2 cellular contexts compared by ENCODE assay signal in the genomic region with DNA sequence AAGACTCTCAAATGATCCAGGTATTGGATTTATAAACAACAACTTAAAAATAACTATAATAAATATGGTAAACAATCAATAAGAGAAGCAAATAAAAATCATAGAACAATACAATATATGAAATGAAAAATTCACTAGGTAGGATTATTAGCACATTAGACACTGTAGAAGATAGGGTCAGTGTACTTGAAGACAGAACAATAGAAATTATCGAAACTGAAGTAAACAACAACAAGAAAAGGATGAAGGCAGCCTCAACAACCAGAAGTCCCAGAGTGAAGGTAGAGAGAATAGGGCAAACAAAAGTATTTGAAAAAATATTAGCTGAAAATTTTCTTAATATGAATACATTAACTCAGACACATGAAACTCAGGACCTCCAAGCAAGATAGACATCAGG.
TF ChIP-seq lines count a peak whose summit lies in the region.

No MANE protein-coding gene starts in this region.

TF ChIP-seq in SK-N-SH treated with all-trans-retinoic acid at 6 μM for 48 hours, 23 proteins besides CTCF, POLR2A, EP300 and RAD21 (continued from another document):
- TF ChIP-seq, protein P1, sequence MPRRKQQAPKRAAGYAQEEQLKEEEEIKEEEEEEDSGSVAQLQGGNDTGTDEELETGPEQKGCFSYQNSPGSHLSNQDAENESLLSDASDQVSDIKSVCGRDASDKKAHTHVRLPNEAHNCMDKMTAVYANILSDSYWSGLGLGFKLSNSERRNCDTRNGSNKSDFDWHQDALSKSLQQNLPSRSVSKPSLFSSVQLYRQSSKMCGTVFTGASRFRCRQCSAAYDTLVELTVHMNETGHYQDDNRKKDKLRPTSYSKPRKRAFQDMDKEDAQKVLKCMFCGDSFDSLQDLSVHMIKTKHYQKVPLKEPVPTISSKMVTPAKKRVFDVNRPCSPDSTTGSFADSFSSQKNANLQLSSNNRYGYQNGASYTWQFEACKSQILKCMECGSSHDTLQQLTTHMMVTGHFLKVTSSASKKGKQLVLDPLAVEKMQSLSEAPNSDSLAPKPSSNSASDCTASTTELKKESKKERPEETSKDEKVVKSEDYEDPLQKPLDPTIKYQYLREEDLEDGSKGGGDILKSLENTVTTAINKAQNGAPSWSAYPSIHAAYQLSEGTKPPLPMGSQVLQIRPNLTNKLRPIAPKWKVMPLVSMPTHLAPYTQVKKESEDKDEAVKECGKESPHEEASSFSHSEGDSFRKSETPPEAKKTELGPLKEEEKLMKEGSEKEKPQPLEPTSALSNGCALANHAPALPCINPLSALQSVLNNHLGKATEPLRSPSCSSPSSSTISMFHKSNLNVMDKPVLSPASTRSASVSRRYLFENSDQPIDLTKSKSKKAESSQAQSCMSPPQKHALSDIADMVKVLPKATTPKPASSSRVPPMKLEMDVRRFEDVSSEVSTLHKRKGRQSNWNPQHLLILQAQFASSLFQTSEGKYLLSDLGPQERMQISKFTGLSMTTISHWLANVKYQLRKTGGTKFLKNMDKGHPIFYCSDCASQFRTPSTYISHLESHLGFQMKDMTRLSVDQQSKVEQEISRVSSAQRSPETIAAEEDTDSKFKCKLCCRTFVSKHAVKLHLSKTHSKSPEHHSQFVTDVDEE (CRISPR knock-in tag; IDR thresholded peaks at IDR 0.05), result no peak
- peak; percentile 98 for TF ChIP-seq ZFP30 (CRISPR knock-in tag; IDR thresholded peaks at IDR 0.05)

TF ChIP-seq in SK-N-SH, 30 proteins besides CTCF, POLR2A, EP300 and RAD21 (continued from another document):
- TF ChIP-seq, protein P2, sequence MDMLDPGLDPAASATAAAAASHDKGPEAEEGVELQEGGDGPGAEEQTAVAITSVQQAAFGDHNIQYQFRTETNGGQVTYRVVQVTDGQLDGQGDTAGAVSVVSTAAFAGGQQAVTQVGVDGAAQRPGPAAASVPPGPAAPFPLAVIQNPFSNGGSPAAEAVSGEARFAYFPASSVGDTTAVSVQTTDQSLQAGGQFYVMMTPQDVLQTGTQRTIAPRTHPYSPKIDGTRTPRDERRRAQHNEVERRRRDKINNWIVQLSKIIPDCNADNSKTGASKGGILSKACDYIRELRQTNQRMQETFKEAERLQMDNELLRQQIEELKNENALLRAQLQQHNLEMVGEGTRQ (IDR thresholded peaks at IDR 0.05; ENCODE audit: borderline replicate concordance, low read depth, low read length), result no peak
- TF ChIP-seq POLR2AphosphoS5 (IDR thresholded peaks at IDR 0.05; ENCODE audit: low read depth, low read length) (no peak), ELF1 (IDR thresholded peaks at IDR 0.05) (no peak), MXI1 (IDR thresholded peaks at IDR 0.05; ENCODE audit: low read depth, low read length) (no peak), SIN3A (IDR thresholded peaks at IDR 0.05; ENCODE audit: borderline replicate concordance, low read depth, low read length) (no peak), YY1 (IDR thresholded peaks at IDR 0.05; ENCODE audit: low read depth) (no peak)
- TF ChIP-seq, protein P3, sequence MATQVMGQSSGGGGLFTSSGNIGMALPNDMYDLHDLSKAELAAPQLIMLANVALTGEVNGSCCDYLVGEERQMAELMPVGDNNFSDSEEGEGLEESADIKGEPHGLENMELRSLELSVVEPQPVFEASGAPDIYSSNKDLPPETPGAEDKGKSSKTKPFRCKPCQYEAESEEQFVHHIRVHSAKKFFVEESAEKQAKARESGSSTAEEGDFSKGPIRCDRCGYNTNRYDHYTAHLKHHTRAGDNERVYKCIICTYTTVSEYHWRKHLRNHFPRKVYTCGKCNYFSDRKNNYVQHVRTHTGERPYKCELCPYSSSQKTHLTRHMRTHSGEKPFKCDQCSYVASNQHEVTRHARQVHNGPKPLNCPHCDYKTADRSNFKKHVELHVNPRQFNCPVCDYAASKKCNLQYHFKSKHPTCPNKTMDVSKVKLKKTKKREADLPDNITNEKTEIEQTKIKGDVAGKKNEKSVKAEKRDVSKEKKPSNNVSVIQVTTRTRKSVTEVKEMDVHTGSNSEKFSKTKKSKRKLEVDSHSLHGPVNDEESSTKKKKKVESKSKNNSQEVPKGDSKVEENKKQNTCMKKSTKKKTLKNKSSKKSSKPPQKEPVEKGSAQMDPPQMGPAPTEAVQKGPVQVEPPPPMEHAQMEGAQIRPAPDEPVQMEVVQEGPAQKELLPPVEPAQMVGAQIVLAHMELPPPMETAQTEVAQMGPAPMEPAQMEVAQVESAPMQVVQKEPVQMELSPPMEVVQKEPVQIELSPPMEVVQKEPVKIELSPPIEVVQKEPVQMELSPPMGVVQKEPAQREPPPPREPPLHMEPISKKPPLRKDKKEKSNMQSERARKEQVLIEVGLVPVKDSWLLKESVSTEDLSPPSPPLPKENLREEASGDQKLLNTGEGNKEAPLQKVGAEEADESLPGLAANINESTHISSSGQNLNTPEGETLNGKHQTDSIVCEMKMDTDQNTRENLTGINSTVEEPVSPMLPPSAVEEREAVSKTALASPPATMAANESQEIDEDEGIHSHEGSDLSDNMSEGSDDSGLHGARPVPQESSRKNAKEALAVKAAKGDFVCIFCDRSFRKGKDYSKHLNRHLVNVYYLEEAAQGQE (IDR thresholded peaks at IDR 0.05; ENCODE audit: low read depth, low read length), result no peak
